1 cellular context compared by ENCODE assay signal in genomic region chr1:166141969-166142368, GRCh38.
TF ChIP-seq lines count a peak whose summit lies in the region.

No MANE protein-coding gene starts in this region.

TF ChIP-seq in HCT116, 20 proteins besides CTCF, POLR2A, EP300 and RAD21 (continued from another document):
- no peak for TF ChIP-seq CEBPB (IDR thresholded peaks at IDR 0.05; ENCODE audit: low read depth)
- no peak for TF ChIP-seq ZNF274 (IDR thresholded peaks at IDR 0.05; ENCODE audit: low read depth, low read length)
- TF ChIP-seq EGR1 (IDR thresholded peaks at IDR 0.05; ENCODE audit: low read depth), result no peak
- no peak for TF ChIP-seq FOSL1 (IDR thresholded peaks at IDR 0.05; ENCODE audit: low read depth)
- no peak for TF ChIP-seq POLR2AphosphoS5 (IDR thresholded peaks at IDR 0.05; ENCODE audit: low read depth, low read length)
- no peak for TF ChIP-seq YY1 (IDR thresholded peaks at IDR 0.05; ENCODE audit: extremely low read depth, insufficient replicate concordance, low read depth, low read length)
- TF ChIP-seq ELF1 (IDR thresholded peaks at IDR 0.05; ENCODE audit: borderline replicate concordance, low read depth), result no peak
